9 cellular contexts compared by ENCODE assay signal in the genomic region with DNA sequence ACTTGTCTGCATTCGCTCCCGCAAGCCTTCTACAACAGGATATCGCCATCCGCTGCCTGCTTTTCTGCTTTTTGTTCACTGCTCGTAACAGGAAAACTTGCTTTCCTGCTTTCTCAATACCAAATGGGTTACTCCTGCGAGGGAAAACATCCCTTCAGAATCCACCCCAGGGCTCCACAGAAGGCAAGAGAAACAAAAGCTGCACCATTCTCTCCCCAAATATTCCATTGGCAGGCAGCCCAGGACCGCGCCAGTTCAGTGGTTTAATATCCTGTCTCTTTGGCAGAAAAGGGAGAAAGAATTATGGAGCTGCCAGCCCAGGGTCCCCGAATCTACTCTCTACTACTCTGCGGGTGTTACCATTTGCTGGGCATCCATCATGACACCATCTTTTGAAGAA.
A peak's percentile ranks its signal among the peaks of the same experiment; 100 is the strongest.
DNase-seq lines count a peak whose midpoint lies in the region; ATAC-seq and TF ChIP-seq lines count a peak whose summit lies in the region.
"Had no signal": no experiment of that assay in that cellular context is flagged by ENCODE, and none has a peak within 500 bp of the region (broad histone marks: within the 10 kb centered on the region; RNA-seq: fewer than 3 reads in every experiment).

No MANE protein-coding gene starts in this region.

- DNase-seq in EH (ENCODE audit: low read depth) (peak; percentile 80), SHP77 (lab: John Stamatoyannopoulos, UW) (peak; percentile 34 to 41), fibroblast of villous mesenchyme (ENCODE audit: low read depth) (peak; percentile 46), sciatic nerve (ENCODE audit: low spot score) (peak; percentile 72), NCI-H2029 treated with DMSO at 0.1 percent for 48 hours (lab: John Stamatoyannopoulos, UW) (no peak), T-helper 2 cell (no peak)

- no peak overlapping the region for H3K4me3 ChIP-seq in fibroblast of villous mesenchyme (ENCODE audit: low read depth, low read length)
- H3K4me3 ChIP-seq: GM12878 had no signal

- intact Hi-C loops in sciatic nerve (cut with DNase I): no loop called here

- ATAC-seq in sciatic nerve (peak; percentile 48), HG02588 (IDR thresholded peaks at IDR 0.05; ENCODE audit: unreplicated experiment) (no peak), HG03378 (IDR thresholded peaks at IDR 0.05; ENCODE audit: unreplicated experiment) (no peak)
- ATAC-seq: GM12878 had no signal

- TF ChIP-seq CTCF in fibroblast of villous mesenchyme (IDR thresholded peaks at IDR 0.05; ENCODE audit: insufficient read depth, low read depth, low read length): no peak

Comparison
In these comparisons a context has a peak if more than half of its experiments do, and no peak if none do; other contexts are left out.
1. DNase-seq: peak in EH (single experiment), SHP77 (2 of 2), fibroblast of villous mesenchyme (single experiment) and sciatic nerve (single experiment); none in NCI-H2029 treated with DMSO at 0.1 percent for 48 hours (single experiment) and T-helper 2 cell (0 of 5).